11 cellular contexts compared by ENCODE assay signal in genomic region chr9:94900222-94901018, GRCh38.
DNase-seq lines count a peak whose midpoint lies in the region; ATAC-seq and TF ChIP-seq lines count a peak whose summit lies in the region.
"Had no signal": no experiment of that assay in that cellular context is flagged by ENCODE, and none has a peak within 500 bp of the region (broad histone marks: within the 10 kb centered on the region; RNA-seq: fewer than 3 reads in every experiment).

No MANE protein-coding gene starts in this region.

- H3K4me3 ChIP-seq in colonic mucosa (no peak overlapping the region), urinary bladder (ENCODE audit: low read depth, low read length) (no peak overlapping the region)
- H3K4me3 ChIP-seq: BLaER1 treated with 17β-estradiol and CSF1 and Interleukin-3, amounts not matched to agents 10 nM and 100 nM had no signal

- H3K4me1 ChIP-seq in colonic mucosa (no peaks in the 10 kb centered on the region), urinary bladder (ENCODE audit: insufficient read depth) (no peaks in the 10 kb centered on the region)

- H3K4me1 Mint-ChIP-seq in activated T-cell treated with anti-CD3 and anti-CD28 coated beads, Interleukin-2, amount 50 U/mL, for 4 hours (ENCODE audit: low read depth) = peaks cover 7% of the 10 kb centered on the region
- H3K4me1 Mint-ChIP-seq in mesothelial cell of epicardium = peaks cover 39% of the 10 kb centered on the region

- H3K36me3 ChIP-seq in colonic mucosa (no peaks in the 10 kb centered on the region), urinary bladder (ENCODE audit: insufficient read depth) (no peaks in the 10 kb centered on the region)
- H3K36me3 ChIP-seq: BLaER1 treated with 17β-estradiol and CSF1 and Interleukin-3, amounts not matched to agents 10 nM and 100 nM had no signal

- peak; percentile 35 to 43 for ATAC-seq in activated T-cell treated with anti-CD3 and anti-CD28 coated beads, Interleukin-2, amount 50 U/mL, for 4 hours

- H3K4me3 Mint-ChIP-seq in activated T-cell treated with anti-CD3 and anti-CD28 coated beads, Interleukin-2, amount 50 U/mL, for 4 hours = no peak overlapping the region
- H3K4me3 Mint-ChIP-seq in mesothelial cell of epicardium = no peak overlapping the region

- H3K27ac ChIP-seq in colonic mucosa (peak overlapping the region; percentile 57), urinary bladder (ENCODE audit: low read depth) (peak overlapping the region; percentile 84)
- H3K27ac ChIP-seq: BLaER1 treated with 17β-estradiol and CSF1 and Interleukin-3, amounts not matched to agents 10 nM and 100 nM had no signal

- H3K9ac ChIP-seq in colonic mucosa (ENCODE audit: low read depth in 2 of 2, low read length in 2 of 2) = peak overlapping the region in 1 of 2 donors; percentile 34
- H3K9ac ChIP-seq: BLaER1 treated with 17β-estradiol and CSF1 and Interleukin-3, amounts not matched to agents 10 nM and 100 nM had no signal

- DNase-seq in activated T-cell treated with anti-CD3 and anti-CD28 coated beads, Interleukin-2, amount 50 U/mL, for 4 hours = no peak
- DNase-seq in activated T-cell treated with anti-CD3 and anti-CD28 coated beads for 4 hours (no peak), colonic mucosa (no peak), mesothelial cell of epicardium (ENCODE audit: low spot score in 2 of 2, unreplicated experiment in 2 of 2) (no peak), NCI-H2081 treated with DMSO at 0.1 percent for 48 hours (lab: John Stamatoyannopoulos, UW) (no peak), RKO (ENCODE audit: low spot score) (no peak)
- DNase-seq in stimulated activated CD4-positive, alpha-beta T cell treated with anti-CD3 and anti-CD28 coated beads, Interleukin-4, amount 100 ng/mL, for 4 hours = no peak
- DNase-seq: activated CD4-positive, alpha-beta T cell treated with anti-CD3 and anti-CD28 coated beads for 48 hours; NCI-H1092 had no signal

- no peaks in the 10 kb centered on the region for H3K27me3 ChIP-seq in colonic mucosa
- H3K27me3 ChIP-seq: BLaER1 treated with 17β-estradiol and CSF1 and Interleukin-3, amounts not matched to agents 10 nM and 100 nM had no signal

- peak overlapping the region; percentile 82 for H3K27ac Mint-ChIP-seq in mesothelial cell of epicardium

- H3K36me3 Mint-ChIP-seq in activated T-cell treated with anti-CD3 and anti-CD28 coated beads, Interleukin-2, amount 50 U/mL, for 4 hours (ENCODE audit: insufficient read depth) = peaks cover 6% of the 10 kb centered on the region
- no peaks in the 10 kb centered on the region for H3K36me3 Mint-ChIP-seq in mesothelial cell of epicardium

- TF ChIP-seq CTCF in colonic mucosa (IDR thresholded peaks at IDR 0.05) = no peak
- TF ChIP-seq CTCF in mesothelial cell of epicardium (IDR thresholded peaks at IDR 0.05; ENCODE audit: unreplicated experiment) = no peak

- intact Hi-C loops in colonic mucosa (cut with DNase I) = no loop called here

- H3K27me3 Mint-ChIP-seq in activated T-cell treated with anti-CD3 and anti-CD28 coated beads, Interleukin-2, amount 50 U/mL, for 4 hours (ENCODE audit: low read depth) = no peaks in the 10 kb centered on the region
- no peaks in the 10 kb centered on the region for H3K27me3 Mint-ChIP-seq in mesothelial cell of epicardium (ENCODE audit: low read depth)

- no peaks in the 10 kb centered on the region for H3K9me3 ChIP-seq in colonic mucosa
- H3K9me3 ChIP-seq: BLaER1 treated with 17β-estradiol and CSF1 and Interleukin-3, amounts not matched to agents 10 nM and 100 nM had no signal

- H3K9me3 Mint-ChIP-seq in activated T-cell treated with anti-CD3 and anti-CD28 coated beads, Interleukin-2, amount 50 U/mL, for 4 hours = no peaks in the 10 kb centered on the region
- no peaks in the 10 kb centered on the region for H3K9me3 Mint-ChIP-seq in mesothelial cell of epicardium

- 35% methylated on average over 10 of the region's 10 CpGs for WGBS in urinary bladder
